ENCODE assay signal across 9 cellular contexts in the genomic region with DNA sequence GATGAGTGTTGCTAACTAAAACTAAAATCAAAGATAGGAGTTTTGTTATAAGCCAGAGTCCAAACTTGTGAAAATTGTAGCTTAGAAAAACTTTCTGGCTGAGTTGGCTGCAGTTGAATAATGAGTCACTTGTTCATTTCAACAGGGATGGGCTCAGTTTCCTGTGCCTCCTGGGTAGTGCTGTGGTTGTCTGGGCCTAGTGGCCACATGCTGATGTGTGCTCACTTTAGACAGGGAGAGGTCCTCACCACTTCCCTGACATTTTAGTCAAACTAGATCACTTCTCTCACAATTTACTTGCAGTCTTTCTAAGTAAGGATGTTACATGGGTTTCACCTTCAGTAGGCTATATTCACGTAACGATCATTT. TPM values are rescaled to one million over a fixed set of nuclear protein-coding genes. Genes with fewer than 3 reads are reported as not detected.
DNase-seq lines count a peak whose midpoint lies in the region; ATAC-seq, FAIRE-seq and TF ChIP-seq lines count a peak whose summit lies in the region.
"Had no signal": no experiment of that assay in that cellular context is flagged by ENCODE, and none has a peak within 500 bp of the region (broad histone marks: within the 10 kb centered on the region; RNA-seq: fewer than 3 reads in every experiment).

No MANE protein-coding gene starts in this region.

- DNase-seq in GM12892 (ENCODE audit: insufficient read length) (peak; percentile 31), HFFc6 (peak; percentile 77), RWPE1 (ENCODE audit: low spot score) (peak; percentile 57), dedifferentiated amniotic fluid mesenchymal stem cell (ENCODE audit: extremely low spot score) (peak; percentile 58), smooth muscle cell (lab: John Stamatoyannopoulos, UW; ENCODE audit: unreplicated experiment) (no peak), GM23338 (ENCODE audit: low spot score) (no peak), LoVo (ENCODE audit: low spot score) (no peak)

- CTCF ChIA-PET in RWPE1 (lab: Yijun Ruan, JAX): no interaction called here

- H3K27ac Mint-ChIP-seq in HFFc6 (no peak overlapping the region), GM23338 (no peak overlapping the region)

- H3K36me3 ChIP-seq in smooth muscle cell (ENCODE audit: low read depth) (no peaks in the 10 kb centered on the region), GM23338 (ENCODE audit: insufficient read depth) (no peaks in the 10 kb centered on the region)

- POLR2A ChIA-PET in RWPE1 (lab: Yijun Ruan, JAX; ENCODE audit: low non-redundant PET): no interaction called here

- H3K4me3 Mint-ChIP-seq in HFFc6 (no peak overlapping the region), GM23338 (no peak overlapping the region)

- H3F3A ChIP-seq in smooth muscle cell (ENCODE audit: low read depth) (peaks cover 24% of the 10 kb centered on the region), GM23338 (replicated peaks; ENCODE audit: low read depth) (no peaks in the 10 kb centered on the region)

- peak overlapping the region; percentile 49 for H2AFZ ChIP-seq in smooth muscle cell (ENCODE audit: low read depth)
- no peak overlapping the region for H2AFZ ChIP-seq in GM23338

- H3K9ac ChIP-seq in smooth muscle cell (ENCODE audit: low read depth): peak overlapping the region; percentile 44

- H3K4me2 ChIP-seq in smooth muscle cell (peak overlapping the region; percentile 43), GM23338 (no peak overlapping the region)

- H3K79me2 ChIP-seq in smooth muscle cell (ENCODE audit: low read depth): no peaks in the 10 kb centered on the region
- no peaks in the 10 kb centered on the region for H3K79me2 ChIP-seq in GM23338 (replicated peaks; ENCODE audit: insufficient read depth)

- H3K27ac ChIP-seq in RWPE1 (peak overlapping the region; percentile 19; the same call in 1 of the 2 replicates), smooth muscle cell (ENCODE audit: low read depth) (peak overlapping the region; percentile 74), GM23338 (ENCODE audit: low read depth) (no peak overlapping the region)
- H3K27ac ChIP-seq: SK-N-MC had no signal

- 82% methylated on average over 2 of the region's 2 CpGs for WGBS in smooth muscle cell (ENCODE audit: low lambda C conversion rate)

- H3K9me3 ChIP-seq in smooth muscle cell (replicated peaks; ENCODE audit: low read depth): no peaks in the 10 kb centered on the region

- H3K4me3 ChIP-seq in smooth muscle cell (no peak overlapping the region), GM23338 (no peak overlapping the region)
- H3K4me3 ChIP-seq: SK-N-MC had no signal

- H3K9me2 ChIP-seq in GM23338 (ENCODE audit: insufficient read depth): no peaks in the 10 kb centered on the region

- H3K4me1 Mint-ChIP-seq in HFFc6 (ENCODE audit: low read depth) (peaks cover 8% of the 10 kb centered on the region), GM23338 (peaks cover 8% of the 10 kb centered on the region)

- no peaks in the 10 kb centered on the region for H3K27me3 Mint-ChIP-seq in HFFc6 (ENCODE audit: insufficient read depth)
- H3K27me3 Mint-ChIP-seq in GM23338 (ENCODE audit: insufficient read depth, low read depth, poor library complexity): no peaks in the 10 kb centered on the region

- ATAC-seq in GM18870 (IDR thresholded peaks at IDR 0.05; ENCODE audit: unreplicated experiment) (no peak), GM23338 (no peak)

- peak; percentile 90 for FAIRE-seq in GM12892 (lab: Jason Lieb, UNC)

- H4K20me1 ChIP-seq in smooth muscle cell (ENCODE audit: low read depth): no peaks in the 10 kb centered on the region
- H4K20me1 ChIP-seq in GM23338 (replicated peaks; ENCODE audit: insufficient read depth): no peaks in the 10 kb centered on the region

- TF ChIP-seq CTCF in HFFc6 (IDR thresholded peaks at IDR 0.05): no peak
- no peak for TF ChIP-seq CTCF in RWPE1 (conservative IDR thresholded peaks at IDR 0.05; ENCODE audit: low read depth)
- TF ChIP-seq CTCF in smooth muscle cell (IDR thresholded peaks at IDR 0.05; ENCODE audit: borderline replicate concordance, insufficient read depth, poor library complexity, severe bottlenecking): no peak
- no peak for TF ChIP-seq CTCF in GM23338 (conservative IDR thresholded peaks at IDR 0.05; ENCODE audit: low read depth in 2 of 2)

- H3K4me1 ChIP-seq in smooth muscle cell (ENCODE audit: low read depth) (peaks cover 23% of the 10 kb centered on the region), GM23338 (ENCODE audit: insufficient read depth) (peaks cover 6% of the 10 kb centered on the region; the same call in 1 of the 2 replicates)

- H3K36me3 Mint-ChIP-seq in HFFc6 (ENCODE audit: low read depth) (0 out of 2 replicates have a peak, but pooled peaks cover 4% of the 10 kb centered on the region), GM23338 (ENCODE audit: low read depth) (no peaks in the 10 kb centered on the region)

- TF ChIP-seq POLR2A in GM12892 (IDR thresholded peaks at IDR 0.05; ENCODE audit: low read depth, low read length): no peak

- H3K9me3 Mint-ChIP-seq in HFFc6 (no peaks in the 10 kb centered on the region), GM23338 (no peaks in the 10 kb centered on the region)

- H3K27me3 ChIP-seq in smooth muscle cell (ENCODE audit: low read depth) (no peaks in the 10 kb centered on the region), GM23338 (ENCODE audit: insufficient read depth) (peaks cover 10% of the 10 kb centered on the region)

TF ChIP-seq in GM23338, 12 proteins besides CTCF, POLR2A, EP300 and RAD21:
- TF ChIP-seq EZH2phosphoT487 (IDR thresholded peaks at IDR 0.05; ENCODE audit: unreplicated experiment): no peak
- no peak for TF ChIP-seq NANOG (IDR thresholded peaks at IDR 0.05; ENCODE audit: borderline replicate concordance)
- no peak for TF ChIP-seq ETS1 (IDR thresholded peaks at IDR 0.05)
- TF ChIP-seq CREB1 (CRISPR knock-in tag; IDR thresholded peaks at IDR 0.05; ENCODE audit: low read depth): no peak

RNA-seq across cellular contexts. Expression of gene UBE2Q2, which starts 6.3 kb away (rescaled TPM):
- 20.5 TPM for polyA plus RNA-seq in GM12892 (2012; ENCODE audit: missing spikeins)
- total RNA-seq in HFFc6 (2021; fragmentation: NEBNext Ultra II Directional; extraction: Animal tissue kit (Norgen Biotek cat#: 25700)): 10 to 100 TPM; 38.4 to 45.6 (median 43.2) TPM
- total RNA-seq in smooth muscle cell: 44.7 and 65.1 TPM in 2 replicates
- 32.6 and 32.8 TPM in 2 replicates for polyA plus RNA-seq in smooth muscle cell
- total RNA-seq in GM23338 (2014; rRNA removed; shearing (Covaris generic)): 29.3 and 37.6 TPM in 2 replicates
- polyA plus RNA-seq in GM23338 (2016; fragmentation: Nextera tagmentation; extraction: Ambion mirVana): 14.9 and 23.7 TPM in 2 replicates

Comparison
In these comparisons a context has a peak if more than half of its experiments do, and no peak if none do; other contexts are left out.
1. DNase-seq: peak in GM12892 (single experiment), HFFc6 (single experiment), RWPE1 (single experiment) and dedifferentiated amniotic fluid mesenchymal stem cell (single experiment); none in smooth muscle cell (single experiment), GM23338 (single experiment) and LoVo (single experiment).